ENCODE assay signal across 17 cellular contexts in genomic region chr9:116789097-116789496, GRCh38.
DNase-seq lines count a peak whose midpoint lies in the region; ATAC-seq lines count a peak whose summit lies in the region.
"Had no signal": no experiment of that assay in that cellular context is flagged by ENCODE, and none has a peak within 500 bp of the region (broad histone marks: within the 10 kb centered on the region; RNA-seq: fewer than 3 reads in every experiment).

No MANE protein-coding gene starts in this region.

- no peaks in the 10 kb centered on the region for H3K79me1 ChIP-seq in mesenchymal stem cell (replicated peaks; ENCODE audit: low read length, poor library complexity, severe bottlenecking)

- peak; percentile 7 for DNase-seq in NCI-H82 (lab: John Stamatoyannopoulos, UW)
- no peak for DNase-seq in NCI-H82 treated with DMSO at 0.1 percent for 48 hours (lab: John Stamatoyannopoulos, UW; ENCODE audit: unreplicated experiment)
- peak; percentile 57 for DNase-seq in NT2/D1 (ENCODE audit: low read depth, low spot score)
- peak; percentile 24 for DNase-seq in mesenchymal stem cell
- no peak for DNase-seq in stimulated activated naive CD8-positive, alpha-beta T cell treated with anti-CD3 and anti-CD28 coated beads, Interleukin-15, Interleukin-2, amounts not matched to agents 100 U/mL and 50 U/mL, for 24 hours
- no peak for DNase-seq in activated T-cell treated with anti-CD3 and anti-CD28 coated beads, Interleukin-2, amount 50 U/mL, for 72 hours
- no peak for DNase-seq in GDM1 (lab: John Stamatoyannopoulos, UW)
- DNase-seq: DMS 273 treated with DMSO at 0.1 percent for 48 hours, HFFc6, MV-4-11, NCI-H1930, NCI-H2171, NCI-H510A, SJCRH30 had no signal

- H3K9me3 ChIP-seq in NT2/D1 (ENCODE audit: insufficient read depth, low read length) (no peaks in the 10 kb centered on the region), mesenchymal stem cell (ENCODE audit: control insufficient read depth, low read length) (no peaks in the 10 kb centered on the region)
- H3K9me3 ChIP-seq: SJCRH30 had no signal

- no peaks in the 10 kb centered on the region for H3K4me1 Mint-ChIP-seq in activated T-cell treated with anti-CD3 and anti-CD28 coated beads, Interleukin-2, amount 50 U/mL, for 72 hours (ENCODE audit: low read depth)
- H3K4me1 Mint-ChIP-seq: B cell had no signal

- H3K36me3 ChIP-seq in NT2/D1 (ENCODE audit: insufficient read depth, insufficient read length, low read length) = no peaks in the 10 kb centered on the region
- no peaks in the 10 kb centered on the region for H3K36me3 ChIP-seq in mesenchymal stem cell (ENCODE audit: control insufficient read depth in 1 of 2, insufficient read depth in 2 of 2, low read depth in 1 of 2, low read length in 2 of 2)
- H3K36me3 ChIP-seq: SJCRH30 had no signal

- no peak overlapping the region for H4K8ac ChIP-seq in mesenchymal stem cell (ENCODE audit: low read length)

- H2BK15ac ChIP-seq in mesenchymal stem cell (ENCODE audit: low read depth, poor library complexity, severe bottlenecking) = no peak overlapping the region

- ATAC-seq in stimulated activated naive CD8-positive, alpha-beta T cell treated with anti-CD3 and anti-CD28 coated beads, Interleukin-15, Interleukin-2, amounts not matched to agents 100 U/mL and 50 U/mL, for 24 hours = no peak
- no peak for ATAC-seq in activated T-cell treated with anti-CD3 and anti-CD28 coated beads, Interleukin-2, amount 50 U/mL, for 72 hours (replicated peaks in 1 of 2)
- ATAC-seq: Panc1 had no signal

- H2AK5ac ChIP-seq in mesenchymal stem cell (ENCODE audit: low read length, severe bottlenecking) = no peak overlapping the region

- no peak overlapping the region for H3K4me3 Mint-ChIP-seq in activated T-cell treated with anti-CD3 and anti-CD28 coated beads, Interleukin-2, amount 50 U/mL, for 72 hours
- H3K4me3 Mint-ChIP-seq: B cell, HFFc6 had no signal

- no peak overlapping the region for H3K27ac ChIP-seq in mesenchymal stem cell (ENCODE audit: low read length, poor library complexity, severe bottlenecking)
- H3K27ac ChIP-seq: KMS-11, SJCRH30 had no signal

- H3K4ac ChIP-seq in mesenchymal stem cell (ENCODE audit: low read depth in 1 of 2, low read length in 2 of 2) = no peak overlapping the region

- peaks cover 2% of the 10 kb centered on the region for H3K4me1 ChIP-seq in NT2/D1 (ENCODE audit: insufficient read depth, insufficient read length)
- peaks cover 2% of the 10 kb centered on the region for H3K4me1 ChIP-seq in mesenchymal stem cell (ENCODE audit: control insufficient read depth, insufficient read depth, low read depth, low read length)

- H3K9ac ChIP-seq in NT2/D1 (ENCODE audit: insufficient read length, low read depth) (no peak overlapping the region), mesenchymal stem cell (ENCODE audit: low read length) (no peak overlapping the region)
- H3K9ac ChIP-seq: KMS-11 had no signal

- H3K18ac ChIP-seq in mesenchymal stem cell (ENCODE audit: low read depth in 1 of 2, low read length in 2 of 2) = no peak overlapping the region

- H2BK5ac ChIP-seq in mesenchymal stem cell (ENCODE audit: low read depth, low read length, poor library complexity, severe bottlenecking) = no peak overlapping the region

- no peak overlapping the region for H3K23ac ChIP-seq in mesenchymal stem cell (ENCODE audit: low read length in 2 of 2)

- H2AFZ ChIP-seq in mesenchymal stem cell (ENCODE audit: low read depth, low read length) = no peak overlapping the region

- no peaks in the 10 kb centered on the region for H3K9me3 Mint-ChIP-seq in activated T-cell treated with anti-CD3 and anti-CD28 coated beads, Interleukin-2, amount 50 U/mL, for 72 hours
- H3K9me3 Mint-ChIP-seq: HFFc6 had no signal

- H3K36me3 Mint-ChIP-seq in activated T-cell treated with anti-CD3 and anti-CD28 coated beads, Interleukin-2, amount 50 U/mL, for 72 hours (ENCODE audit: insufficient read depth in 2 of 2) = no peaks in the 10 kb centered on the region

- no peak overlapping the region for H3K4me2 ChIP-seq in mesenchymal stem cell (ENCODE audit: low read length, poor library complexity, severe bottlenecking)
- H3K4me2 ChIP-seq: KMS-11 had no signal

- no peak overlapping the region for H2BK12ac ChIP-seq in mesenchymal stem cell (ENCODE audit: low read length in 2 of 2)

- H3K27ac Mint-ChIP-seq in activated T-cell treated with anti-CD3 and anti-CD28 coated beads, Interleukin-2, amount 50 U/mL, for 72 hours = no peak overlapping the region
- H3K27ac Mint-ChIP-seq: B cell, HFFc6 had no signal

- H3K4me3 ChIP-seq in NT2/D1 (ENCODE audit: insufficient read length, low read depth) (no peak overlapping the region), mesenchymal stem cell (ENCODE audit: insufficient read depth in 1 of 2, low read depth in 1 of 2, low read length in 2 of 2) (no peak overlapping the region)
- H3K4me3 ChIP-seq: SJCRH30 had no signal

- H3K27me3 Mint-ChIP-seq in activated T-cell treated with anti-CD3 and anti-CD28 coated beads, Interleukin-2, amount 50 U/mL, for 72 hours (ENCODE audit: low read depth) = peaks cover 30% of the 10 kb centered on the region

- H3K14ac ChIP-seq in mesenchymal stem cell (ENCODE audit: low read length in 2 of 2) = no peak overlapping the region

- WGBS in mesenchymal stem cell = 67% methylated on average over 3 of the region's 3 CpGs

- no peak overlapping the region for H4K91ac ChIP-seq in mesenchymal stem cell (ENCODE audit: low read length)

- H3K27me3 ChIP-seq in NT2/D1 (ENCODE audit: insufficient read depth, insufficient read length) (no peaks in the 10 kb centered on the region), mesenchymal stem cell (ENCODE audit: control insufficient read depth in 1 of 2, insufficient read depth in 1 of 2, low read length in 2 of 2) (peaks cover 0 to 9% of the 10 kb centered on the region in 2 experiments)
- H3K27me3 ChIP-seq: SJCRH30 had no signal

- H2BK120ac ChIP-seq in mesenchymal stem cell (ENCODE audit: low read depth, low read length) = no peak overlapping the region

Comparison
In these comparisons a context has a peak if more than half of its experiments do, and no peak if none do; other contexts are left out.
1. DNase-seq: peak in NCI-H82 (single experiment), NT2/D1 (single experiment) and mesenchymal stem cell (single experiment); none in NCI-H82 treated with DMSO at 0.1 percent for 48 hours (single experiment), stimulated activated naive CD8-positive, alpha-beta T cell treated with anti-CD3 and anti-CD28 coated beads, Interleukin-15, Interleukin-2, amounts not matched to agents 100 U/mL and 50 U/mL, for 24 hours (single experiment), activated T-cell treated with anti-CD3 and anti-CD28 coated beads, Interleukin-2, amount 50 U/mL, for 72 hours (0 of 2) and GDM1 (single experiment).